ENCODE assay signal across 8 cellular contexts in genomic region chr2:233853883-233854240, GRCh38. TPM values are rescaled to one million over a fixed set of nuclear protein-coding genes. Genes with fewer than 3 reads are reported as not detected.
DNase-seq lines count a peak whose midpoint lies in the region; ATAC-seq, FAIRE-seq and TF ChIP-seq lines count a peak whose summit lies in the region.

No MANE protein-coding gene starts in this region.

- no peaks in the 10 kb centered on the region for H3K27me3 Mint-ChIP-seq in activated T-helper 1 cell treated with anti-CD3 and anti-CD28 coated beads, Interleukin-12 subunit alpha, Interleukin-12 subunit beta, Interleukin-2, Interleukin-4 antibody, amounts not matched to agents 30 ng/mL and 10 ng/mL and 1 ng/mL, durations not matched to agents 14 hours and 24 hours and 36 hours (ENCODE audit: insufficient read depth)

- H3K27ac ChIP-seq in cardiac muscle cell (peak overlapping the region; percentile 59), transverse colon (peak overlapping the region in 2 of 4 donors; percentile 29 to 50)

- H3K4me3 ChIP-seq in cardiac muscle cell, result peak overlapping the region; percentile 88
- H3K4me3 ChIP-seq in transverse colon, result peak overlapping the region; percentile 44 to 94 (median 70)

- H3K27ac Mint-ChIP-seq in activated T-helper 1 cell treated with anti-CD3 and anti-CD28 coated beads, Interleukin-12 subunit alpha, Interleukin-12 subunit beta, Interleukin-2, Interleukin-4 antibody, amounts not matched to agents 30 ng/mL and 10 ng/mL and 1 ng/mL, durations not matched to agents 14 hours and 24 hours and 36 hours, result peak overlapping the region; percentile 97

- no peaks in the 10 kb centered on the region for H3K36me3 ChIP-seq in cardiac muscle cell
- no peaks in the 10 kb centered on the region for H3K36me3 ChIP-seq in transverse colon

- no peak for TF ChIP-seq POLR2A in transverse colon (IDR thresholded peaks at IDR 0.05)

- peak overlapping the region; percentile 94 for H3K4me3 Mint-ChIP-seq in activated T-helper 1 cell treated with anti-CD3 and anti-CD28 coated beads, Interleukin-12 subunit alpha, Interleukin-12 subunit beta, Interleukin-2, Interleukin-4 antibody, amounts not matched to agents 30 ng/mL and 10 ng/mL and 1 ng/mL, durations not matched to agents 14 hours and 24 hours and 36 hours

- H3K27me3 ChIP-seq in cardiac muscle cell (no peaks in the 10 kb centered on the region), transverse colon (no peaks in the 10 kb centered on the region)

- 2% methylated on average over 25 of the region's 25 CpGs; no CpG with 5 or more reads in 1 of the 2 donors for WGBS in transverse colon (ENCODE audit: low coverage in 1 of 2), 2 donors

- peaks cover 69% of the 10 kb centered on the region for H3K4me1 Mint-ChIP-seq in activated T-helper 1 cell treated with anti-CD3 and anti-CD28 coated beads, Interleukin-12 subunit alpha, Interleukin-12 subunit beta, Interleukin-2, Interleukin-4 antibody, amounts not matched to agents 30 ng/mL and 10 ng/mL and 1 ng/mL, durations not matched to agents 14 hours and 24 hours and 36 hours (ENCODE audit: low read depth)

- FAIRE-seq in urothelium cell line (lab: Jason Lieb, UNC), result no peak

- peaks cover 21% of the 10 kb centered on the region for H3K4me1 ChIP-seq in cardiac muscle cell (ENCODE audit: low read depth)
- peaks cover 0 to 24% (median 12%) of the 10 kb centered on the region in 4 donors for H3K4me1 ChIP-seq in transverse colon

- intact Hi-C loops in Right ventricle myocardium superior (cut with DNase I) (no loop called here), transverse colon (cut with DNase I; ENCODE audit: low total_unique reads) (no loop called here)
- intact Hi-C loops in activated T-helper 1 cell treated with anti-CD3 and anti-CD28 coated beads, Interleukin-12 subunit alpha, Interleukin-12 subunit beta, Interleukin-2, Interleukin-4 antibody, amounts not matched to agents 30 ng/mL and 10 ng/mL and 1 ng/mL, durations not matched to agents 14 hours and 24 hours and 36 hours (cut with micrococcal nuclease), result loop anchor here (1.0 to 10.0 kb wide), 7 partner anchors 14 to 1299 kb away; partner anchors contain the start of genes ATG16L1, EIF4E2, GIGYF2 and MSL3B

- no peak for TF ChIP-seq EP300 in transverse colon (IDR thresholded peaks at IDR 0.05; ENCODE audit: low read depth)

- in situ Hi-C loops in transverse colon (cut with MboI; ENCODE audit: low pct_ligation_motif_present in 1 of 4, low pct_unique_long_range_greater_than_20kb in 1 of 4, low sequenced_read_pairs in 3 of 4), result no loop called here

- H3K9me3 ChIP-seq in cardiac muscle cell (ENCODE audit: low read depth), result no peaks in the 10 kb centered on the region
- H3K9me3 ChIP-seq in transverse colon, result no peaks in the 10 kb centered on the region

- ATAC-seq in Right ventricle myocardium superior (ENCODE audit: poor library complexity), result no peak

- TF ChIP-seq CTCF in cardiac muscle cell (IDR thresholded peaks at IDR 0.05; ENCODE audit: low read depth, low read length), result no peak
- TF ChIP-seq CTCF in transverse colon (IDR thresholded peaks at IDR 0.05), result no peak

- DNase-seq in cardiac muscle cell (ENCODE audit: low read depth in 1 of 2, low spot score in 1 of 2) (no peak), Right ventricle myocardium superior (no peak), left kidney (ENCODE audit: low read depth, low spot score) (peak; percentile 27), transverse colon (no peak), NCI-H2196 treated with DMSO at 0.1 percent for 48 hours (lab: John Stamatoyannopoulos, UW; ENCODE audit: unreplicated experiment) (no peak), urothelium cell line (ENCODE audit: low spot score) (no peak), COLO829 (ENCODE audit: low spot score) (no peak)
- DNase-seq in activated T-helper 1 cell treated with anti-CD3 and anti-CD28 coated beads, Interleukin-12 subunit alpha, Interleukin-12 subunit beta, Interleukin-2, Interleukin-4 antibody, amounts not matched to agents 30 ng/mL and 10 ng/mL and 1 ng/mL, durations not matched to agents 14 hours and 24 hours and 36 hours (ENCODE audit: low spot score), result no peak

- H3K9me3 Mint-ChIP-seq in activated T-helper 1 cell treated with anti-CD3 and anti-CD28 coated beads, Interleukin-12 subunit alpha, Interleukin-12 subunit beta, Interleukin-2, Interleukin-4 antibody, amounts not matched to agents 30 ng/mL and 10 ng/mL and 1 ng/mL, durations not matched to agents 14 hours and 24 hours and 36 hours, result no peaks in the 10 kb centered on the region

- H3K36me3 Mint-ChIP-seq in activated T-helper 1 cell treated with anti-CD3 and anti-CD28 coated beads, Interleukin-12 subunit alpha, Interleukin-12 subunit beta, Interleukin-2, Interleukin-4 antibody, amounts not matched to agents 30 ng/mL and 10 ng/mL and 1 ng/mL, durations not matched to agents 14 hours and 24 hours and 36 hours (ENCODE audit: low read depth), result peaks cover 27% of the 10 kb centered on the region

RNA-seq across cellular contexts. Expression of gene HJURP, which starts 0.5 kb away (rescaled TPM):
- 14.3 and 53.3 TPM in 2 replicates for total RNA-seq in cardiac muscle cell
- 8.0 and 36.3 TPM in 2 replicates for polyA plus RNA-seq in cardiac muscle cell
- total RNA-seq in Right ventricle myocardium superior, result 0.40 TPM
- total RNA-seq in activated T-helper 1 cell treated with anti-CD3 and anti-CD28 coated beads, Interleukin-12 subunit alpha, Interleukin-12 subunit beta, Interleukin-2, Interleukin-4 antibody, amounts not matched to agents 30 ng/mL and 10 ng/mL and 1 ng/mL, durations not matched to agents 14 hours and 24 hours and 36 hours, result 38.2 and 40.4 TPM in 2 replicates
- 10 to 100 TPM in 1 of 4 donors, 1 to 10 TPM in 2, not detected in 1; 1.9 to 29.5 (median 2.1) TPM for total RNA-seq in transverse colon
